Comparison of ENCODE assay signal across 6 cellular contexts in the genomic region with DNA sequence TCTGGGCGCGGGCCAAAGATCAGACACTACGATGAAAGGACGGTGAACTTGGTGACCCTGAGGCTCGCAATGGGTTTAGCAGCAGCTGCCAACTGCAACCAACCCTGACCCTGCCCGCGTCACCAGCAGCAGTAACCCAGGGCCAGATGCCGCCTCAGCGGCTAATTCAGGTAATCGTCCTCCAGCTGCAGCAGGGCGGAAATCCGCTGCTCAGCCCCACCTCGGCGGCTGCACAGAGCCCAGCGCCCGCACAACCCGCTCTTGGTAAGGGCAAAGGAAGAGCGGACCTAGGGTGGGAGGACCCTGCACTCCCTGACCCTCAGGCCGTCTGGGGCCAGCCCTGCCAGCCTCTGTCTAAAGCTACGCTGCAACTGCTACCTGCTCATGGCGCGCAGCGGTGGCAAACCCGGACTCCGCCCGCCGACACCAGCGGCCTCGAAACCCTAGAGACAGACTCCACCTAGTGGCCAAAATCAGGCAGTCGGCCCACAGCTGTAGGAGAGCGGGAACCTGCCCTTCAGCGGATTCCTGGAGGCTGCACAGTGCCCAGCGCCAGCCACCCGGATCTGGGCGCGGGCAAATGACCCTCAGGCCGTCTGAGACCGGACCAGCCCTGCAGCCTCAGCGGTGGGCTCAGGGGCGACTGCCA.
DNase-seq lines count a peak whose midpoint lies in the region; ATAC-seq, FAIRE-seq and TF ChIP-seq lines count a peak whose summit lies in the region.
"Not testable (repeated sequence)": the region's sequence is repeated elsewhere in the genome, so short reads cannot be mapped to it uniquely, and the experiment has no call there.

No MANE protein-coding gene starts in this region.

- SMC1A ChIA-PET in GM12878 (lab: Charles Lee; ENCODE audit: uncharacterized antibody, unreplicated experiment): not testable (repeated sequence)

- not testable (repeated sequence) for H3K79me2 ChIP-seq in GM12878 (ENCODE audit: control insufficient read depth, insufficient read depth, low read length)

- H3K4me3 Mint-ChIP-seq in T-cell; central memory CD8-positive, alpha-beta T cell; naive B cell: not testable (repeated sequence)

- WGBS in GM12878 (ENCODE audit: insufficient coverage, insufficient replicate concordance, low lambda C conversion rate, missing lambda C conversion rate): no CpG with 5 or more reads among the region's 40 CpGs

- H3K4me1 Mint-ChIP-seq in T-cell; central memory CD8-positive, alpha-beta T cell; naive B cell: not testable (repeated sequence)

- intact Hi-C loops in GM12878 (cut with micrococcal nuclease; ENCODE audit: unreplicated experiment); left colon (cut with DNase I, micrococcal nuclease): not testable (repeated sequence)

- peak; percentile 31 for FAIRE-seq in GM18507 (lab: Jason Lieb, UNC)
- FAIRE-seq in GM12878 (lab: Jason Lieb, UNC): peak; percentile 41

- H3K36me3 Mint-ChIP-seq in T-cell; central memory CD8-positive, alpha-beta T cell (ENCODE audit: insufficient read depth); naive B cell: not testable (repeated sequence)

- H3K4me2 ChIP-seq in GM12878 (ENCODE audit: control insufficient read depth, insufficient read depth): not testable (repeated sequence)

- not testable (repeated sequence) for H3K27me3 ChIP-seq in GM12878 (replicated peaks in 1 of 2; ENCODE audit: control insufficient read depth in 2 of 2, insufficient read depth in 2 of 2, low read length in 1 of 2)

- not testable (repeated sequence) for H4K20me1 ChIP-seq in GM12878 (ENCODE audit: control insufficient read depth, insufficient read depth)

- H3K27ac Mint-ChIP-seq in T-cell; central memory CD8-positive, alpha-beta T cell (ENCODE audit: low read depth); naive B cell: not testable (repeated sequence)

- TF ChIP-seq RAD21 in GM12878 (IDR thresholded peaks at IDR 0.05; ENCODE audit: insufficient read depth, low read depth, low read length): not testable (repeated sequence)

- not testable (repeated sequence) for H3K27me3 Mint-ChIP-seq in T-cell; central memory CD8-positive, alpha-beta T cell; naive B cell

- not testable (repeated sequence) for TF ChIP-seq CTCF in GM12878 (IDR thresholded peaks at IDR 0.05 in 2 of 3, conservative IDR thresholded peaks at IDR 0.05 in 1 of 3; ENCODE audit: control insufficient read depth in 2 of 3, extremely low read depth in 1 of 3, insufficient read depth in 1 of 3, low read depth in 3 of 3, low read length in 3 of 3)

- ATAC-seq in T-cell (replicated peaks in 1 of 4): peak; percentile 34 to 60 (median 50)
- peak; percentile 61 for ATAC-seq in GM12878
- ATAC-seq in central memory CD8-positive, alpha-beta T cell (replicated peaks; ENCODE audit: extremely low read depth, poor library complexity, severe bottlenecking): peak; percentile 46
- peak; percentile 26 for ATAC-seq in left colon
- peak; percentile 41 to 47 for ATAC-seq in naive B cell (ENCODE audit: low read depth in 2 of 2)

- H3K27ac ChIP-seq in GM12878 (ENCODE audit: control insufficient read depth, insufficient read depth): not testable (repeated sequence)

- TF ChIP-seq POLR2A in GM12878 (IDR thresholded peaks at IDR 0.05; ENCODE audit: low read depth, low read length): not testable (repeated sequence)

- not testable (repeated sequence) for H3K4me3 ChIP-seq in GM12878

- POLR2A ChIA-PET in T-cell (lab: Charles Lee); GM12878 (lab: Charles Lee): not testable (repeated sequence)

- CTCF ChIA-PET in T-cell (lab: Charles Lee); GM12878 (lab: Yijun Ruan, JAX): not testable (repeated sequence)

- in situ Hi-C loops in GM12878 (cut with MboI): not testable (repeated sequence)

- not testable (repeated sequence) for H3K9me3 ChIP-seq in GM12878 (replicated peaks; ENCODE audit: control insufficient read depth, insufficient read depth, low read length)

- not testable (repeated sequence) for TF ChIP-seq EP300 in GM12878 (IDR thresholded peaks at IDR 0.05; ENCODE audit: borderline replicate concordance in 1 of 2, control insufficient read depth in 1 of 2, low read depth in 2 of 2, low read length in 2 of 2)

- H3K36me3 ChIP-seq in GM12878 (ENCODE audit: control insufficient read depth in 2 of 2, insufficient read depth in 2 of 2, low read length in 1 of 2): not testable (repeated sequence)

- RAD21 ChIA-PET in GM12878 (lab: Charles Lee; ENCODE audit: unreplicated experiment): not testable (repeated sequence)

- not testable (repeated sequence) for H3K4me1 ChIP-seq in GM12878 (ENCODE audit: control insufficient read depth, insufficient read depth, low read length)

- H2AFZ ChIP-seq in GM12878 (ENCODE audit: control insufficient read depth, low read depth, low read length): not testable (repeated sequence)

- DNase-seq in GM18507 (ENCODE audit: extremely low spot score, insufficient read length, low read depth); T-cell; GM12878 (ENCODE audit: low read depth, low spot score); central memory CD8-positive, alpha-beta T cell (ENCODE audit: low spot score in 2 of 2); left colon; naive B cell: not testable (repeated sequence)

- H3K9me3 Mint-ChIP-seq in T-cell; central memory CD8-positive, alpha-beta T cell; naive B cell: not testable (repeated sequence)

- BruUV-seq in GM12878 (replicated peaks; lab: Mats Ljungman, UMichigan): not testable (repeated sequence)

- not testable (repeated sequence) for H3K9ac ChIP-seq in GM12878 (ENCODE audit: control insufficient read depth, insufficient read depth, low read length)
